8 cellular contexts compared by ENCODE assay signal in genomic region chr19:16078311-16078758, GRCh38. TPM values are rescaled to one million over a fixed set of nuclear protein-coding genes. Genes with fewer than 3 reads are reported as not detected.
DNase-seq lines count a peak whose midpoint lies in the region; ATAC-seq and TF ChIP-seq lines count a peak whose summit lies in the region.

No MANE protein-coding gene starts in this region.

- in situ Hi-C loops in gastrocnemius medialis (cut with MboI; ENCODE audit: low sequenced_read_pairs in 4 of 4): no loop called here

- H3K9me3 Mint-ChIP-seq in activated naive CD4-positive, alpha-beta T cell treated with anti-CD3 and anti-CD28 coated beads for 36 hours: no peaks in the 10 kb centered on the region

- no peaks in the 10 kb centered on the region for H3K27me3 Mint-ChIP-seq in activated naive CD4-positive, alpha-beta T cell treated with anti-CD3 and anti-CD28 coated beads for 36 hours (ENCODE audit: low read depth)

- H3K36me3 ChIP-seq in BLaER1 (peaks cover 35% of the 10 kb centered on the region), Loucy (ENCODE audit: insufficient read depth, low read length) (peaks cover 40% of the 10 kb centered on the region), left ventricle myocardium inferior (peaks cover 23% of the 10 kb centered on the region), gastrocnemius medialis (no peaks in the 10 kb centered on the region)

- H3K79me2 ChIP-seq in Loucy (ENCODE audit: insufficient read depth, low read length): peaks cover 91% of the 10 kb centered on the region

- no peaks in the 10 kb centered on the region for H3K9me2 ChIP-seq in Loucy (replicated peaks; ENCODE audit: low read depth, low read length)

- no peak overlapping the region for H2AFZ ChIP-seq in Loucy (ENCODE audit: low read length)

- peaks cover 68% of the 10 kb centered on the region for H3K4me1 Mint-ChIP-seq in activated naive CD4-positive, alpha-beta T cell treated with anti-CD3 and anti-CD28 coated beads for 36 hours (ENCODE audit: low read depth)

- ATAC-seq in gastrocnemius medialis (no peak), GM18505 (IDR thresholded peaks at IDR 0.05; ENCODE audit: unreplicated experiment) (no peak), HG03045 (IDR thresholded peaks at IDR 0.05; ENCODE audit: unreplicated experiment) (no peak)

- peaks cover 49% of the 10 kb centered on the region for H3K36me3 Mint-ChIP-seq in activated naive CD4-positive, alpha-beta T cell treated with anti-CD3 and anti-CD28 coated beads for 36 hours (ENCODE audit: low read depth)

- no peaks in the 10 kb centered on the region for H3K27me3 ChIP-seq in BLaER1
- H3K27me3 ChIP-seq in Loucy (ENCODE audit: insufficient read depth, low read length, poor library complexity, severe bottlenecking): peaks cover 18% of the 10 kb centered on the region
- H3K27me3 ChIP-seq in left ventricle myocardium inferior (ENCODE audit: low read depth): no peaks in the 10 kb centered on the region
- peaks cover 4 to 29% (median 16%) of the 10 kb centered on the region in 3 donors for H3K27me3 ChIP-seq in gastrocnemius medialis

- H3K9me3 ChIP-seq in BLaER1: no peaks in the 10 kb centered on the region
- H3K9me3 ChIP-seq in Loucy (ENCODE audit: insufficient read depth, low read depth, low read length): no peaks in the 10 kb centered on the region
- H3K9me3 ChIP-seq in left ventricle myocardium inferior (replicated peaks): no peaks in the 10 kb centered on the region
- H3K9me3 ChIP-seq in gastrocnemius medialis: no peaks in the 10 kb centered on the region

- H3K27ac Mint-ChIP-seq in activated naive CD4-positive, alpha-beta T cell treated with anti-CD3 and anti-CD28 coated beads for 36 hours: peak overlapping the region; percentile 98

- TF ChIP-seq CTCF in Loucy (conservative IDR thresholded peaks at IDR 0.05; ENCODE audit: low read length) (no peak), left ventricle myocardium inferior (IDR thresholded peaks at IDR 0.05; ENCODE audit: borderline replicate concordance) (no peak), gastrocnemius medialis (IDR thresholded peaks at IDR 0.05 in 4 of 5, conservative IDR thresholded peaks at IDR 0.05 in 1 of 5) (no peak)

- CTCF ChIA-PET in activated naive CD4-positive, alpha-beta T cell treated with anti-CD3 and anti-CD28 coated beads for 36 hours (lab: Charles Lee): interaction anchor here (0.6 to 2.2 kb wide), 6 partner anchors 16 to 107 kb away, joined by 3 to 6 read pairs (median 4); partner anchors contain the start of gene FAM32A

- peak; percentile 42 for DNase-seq in activated naive CD4-positive, alpha-beta T cell treated with anti-CD3 and anti-CD28 coated beads for 36 hours
- DNase-seq in left ventricle myocardium inferior (no peak), gastrocnemius medialis (no peak), NCI-H1092 treated with DMSO at 0.1 percent for 48 hours (lab: John Stamatoyannopoulos, UW) (no peak)

- intact Hi-C loops in activated naive CD4-positive, alpha-beta T cell treated with anti-CD3 and anti-CD28 coated beads for 36 hours (cut with micrococcal nuclease): loop anchor here (2.0 to 10.0 kb wide), 6 partner anchors 40 to 1704 kb away; no protein-coding TSS in a partner anchor
- intact Hi-C loops in left ventricle myocardium inferior (cut with micrococcal nuclease) (no loop called here), gastrocnemius medialis (cut with DNase I; ENCODE audit: low total_unique reads) (no loop called here)

- peak overlapping the region; percentile 99 for H3K9ac ChIP-seq in BLaER1
- peak overlapping the region; percentile 99 for H3K9ac ChIP-seq in Loucy (ENCODE audit: low read depth, low read length, poor library complexity, severe bottlenecking)

- H4K20me1 ChIP-seq in BLaER1 (peaks cover 44% of the 10 kb centered on the region), Loucy (ENCODE audit: insufficient read depth, low read length, poor library complexity, severe bottlenecking) (peaks cover 44% of the 10 kb centered on the region)

- H3K4me3 Mint-ChIP-seq in activated naive CD4-positive, alpha-beta T cell treated with anti-CD3 and anti-CD28 coated beads for 36 hours: peak overlapping the region; percentile 81

- H3K4me1 ChIP-seq in BLaER1: peaks cover 69% of the 10 kb centered on the region
- peaks cover 55% of the 10 kb centered on the region for H3K4me1 ChIP-seq in Loucy (ENCODE audit: insufficient read depth, low read length, poor library complexity, severe bottlenecking)
- peaks cover 68% of the 10 kb centered on the region for H3K4me1 ChIP-seq in left ventricle myocardium inferior
- peaks cover 7 to 14% of the 10 kb centered on the region in 2 donors for H3K4me1 ChIP-seq in gastrocnemius medialis

- H3K27ac ChIP-seq in BLaER1 (peak overlapping the region; percentile 99), left ventricle myocardium inferior (replicated peaks) (peak overlapping the region; percentile 97), gastrocnemius medialis (peak overlapping the region; percentile 85 to 92 (median 91))

- peak overlapping the region; percentile 97 for H3K4me3 ChIP-seq in BLaER1
- H3K4me3 ChIP-seq in Loucy (ENCODE audit: low read length, poor library complexity, severe bottlenecking): peak overlapping the region; percentile 92
- peak overlapping the region; percentile 84 for H3K4me3 ChIP-seq in left ventricle myocardium inferior
- H3K4me3 ChIP-seq in gastrocnemius medialis: peak overlapping the region; percentile 52 to 77 (median 68)

- peaks cover 21% of the 10 kb centered on the region for H3F3A ChIP-seq in Loucy (ENCODE audit: low read depth)

- H3K4me2 ChIP-seq in BLaER1 (peak overlapping the region; percentile 90), Loucy (ENCODE audit: low read depth, low read length, poor library complexity, severe bottlenecking) (peak overlapping the region; percentile 88)

- TF ChIP-seq POLR2A in gastrocnemius medialis (IDR thresholded peaks at IDR 0.05): no peak
- no peak for TF ChIP-seq POLR2A in GM18505 (IDR thresholded peaks at IDR 0.05; ENCODE audit: borderline replicate concordance, extremely low read depth, insufficient read depth, insufficient read length)

RNA-seq across cellular contexts. Expression of gene TPM4, which starts 2.0 kb away (rescaled TPM):
- total RNA-seq in activated naive CD4-positive, alpha-beta T cell treated with anti-CD3 and anti-CD28 coated beads for 36 hours: 100 to 1,000 TPM; 240 to 254 TPM
- total RNA-seq in left ventricle myocardium inferior: 69.6 TPM
- 10 to 100 TPM; 21.8 to 62.8 (median 44.1) TPM for total RNA-seq in gastrocnemius medialis

RNA-seq across cellular contexts. Expression of gene RAB8A, which starts 33.4 kb away (rescaled TPM):
- 10 to 100 TPM; 90.5 to 95.2 TPM for total RNA-seq in activated naive CD4-positive, alpha-beta T cell treated with anti-CD3 and anti-CD28 coated beads for 36 hours
- total RNA-seq in left ventricle myocardium inferior: 17.7 TPM
- 10 to 100 TPM in 1 of 4 donors, 1 to 10 TPM in 3; 8.3 to 12.1 (median 9.2) TPM for total RNA-seq in gastrocnemius medialis
